Comparison of ENCODE assay signal across 16 cellular contexts in genomic region chr17:47891545-47892088, GRCh38. TPM values are rescaled to one million over a fixed set of nuclear protein-coding genes. Genes with fewer than 3 reads are reported as not detected.
A peak's percentile ranks its signal among the peaks of the same experiment; 100 is the strongest.
DNase-seq lines count a peak whose midpoint lies in the region; ATAC-seq and TF ChIP-seq lines count a peak whose summit lies in the region.
"Had no signal": no experiment of that assay in that cellular context is flagged by ENCODE, and none has a peak within 500 bp of the region (broad histone marks: within the 10 kb centered on the region; RNA-seq: fewer than 3 reads in every experiment).

No MANE protein-coding gene starts in this region.

- DNase-seq in activated CD4-positive, alpha-beta T cell treated with anti-CD3 and anti-CD28 coated beads for 36 hours: no peak
- DNase-seq in activated CD4-positive, alpha-beta T cell treated with anti-CD3 and anti-CD28 coated beads, Interleukin-2, amount 50 U/mL, for 4 hours: no peak
- no peak for DNase-seq in natural killer cell treated with Interleukin-12 subunit alpha and Interleukin-12 subunit beta and Interleukin-15 and Interleukin-18, amount 100 ng/mL, for 72 hours (ENCODE audit: low spot score)
- DNase-seq in natural killer cell: no peak
- no peak for DNase-seq in glutamatergic neuron
- no peak for DNase-seq in type B pancreatic cell (ENCODE audit: extremely low spot score, unreplicated experiment)
- no peak for DNase-seq in DMS 273 (lab: John Stamatoyannopoulos, UW; ENCODE audit: unreplicated experiment)
- DNase-seq: GF-D8, NCI-H1105, NCI-H1694, NCI-H2107, NCI-H2227 treated with DMSO at 0.1 percent for 48 hours, NCI-H524 treated with DMSO at 0.1 percent for 48 hours, Peyer's patch, Right ventricle myocardium superior had no signal

- intact Hi-C loops in activated CD4-positive, alpha-beta T cell treated with anti-CD3 and anti-CD28 coated beads for 36 hours (cut with DNase I, micrococcal nuclease): no loop called here
- intact Hi-C loops in natural killer cell (cut with micrococcal nuclease): loop anchor here (5.0 kb wide), 1 partner anchor 114 kb away; no protein-coding TSS in a partner anchor

- CTCF ChIA-PET in activated CD4-positive, alpha-beta T cell treated with anti-CD3 and anti-CD28 coated beads for 36 hours (lab: Charles Lee): interaction anchor here (0.6 to 17.0 kb wide), 12 partner anchors 12 to 79 kb away, joined by 3 to 414 read pairs (median 4); partner anchors contain the start of genes CDK5RAP3, SCRN2 and SP6

- TF ChIP-seq CTCF in natural killer cell (IDR thresholded peaks at IDR 0.05): no peak
- no peak for TF ChIP-seq CTCF in glutamatergic neuron (IDR thresholded peaks at IDR 0.05; ENCODE audit: partially characterized antibody, unreplicated experiment)
- TF ChIP-seq CTCF in type B pancreatic cell (conservative IDR thresholded peaks at IDR 0.05): no peak

- POLR2A ChIA-PET in activated CD4-positive, alpha-beta T cell treated with anti-CD3 and anti-CD28 coated beads for 36 hours (lab: Charles Lee): interaction anchor here (0.7 kb wide), 1 partner anchor 62 kb away, joined by 4 read pairs; no protein-coding TSS in a partner anchor

- peaks cover 15% of the 10 kb centered on the region for H3K4me1 Mint-ChIP-seq in activated CD4-positive, alpha-beta T cell treated with anti-CD3 and anti-CD28 coated beads for 36 hours
- peaks cover 22 to 32% of the 10 kb centered on the region in 2 donors for H3K4me1 Mint-ChIP-seq in natural killer cell treated with Interleukin-12 subunit alpha and Interleukin-12 subunit beta and Interleukin-15 and Interleukin-18, amount 100 ng/mL, for 72 hours (ENCODE audit: low read depth in 2 of 2)
- peaks cover 25 to 26% of the 10 kb centered on the region in 2 donors for H3K4me1 Mint-ChIP-seq in natural killer cell
- H3K4me1 Mint-ChIP-seq in glutamatergic neuron (ENCODE audit: low read depth, unreplicated experiment): no peaks in the 10 kb centered on the region
- H3K4me1 Mint-ChIP-seq in type B pancreatic cell (ENCODE audit: unreplicated experiment): peaks cover 12% of the 10 kb centered on the region

- H3K9me3 Mint-ChIP-seq in activated CD4-positive, alpha-beta T cell treated with anti-CD3 and anti-CD28 coated beads for 36 hours (ENCODE audit: low read depth): no peaks in the 10 kb centered on the region
- no peaks in the 10 kb centered on the region for H3K9me3 Mint-ChIP-seq in natural killer cell treated with Interleukin-12 subunit alpha and Interleukin-12 subunit beta and Interleukin-15 and Interleukin-18, amount 100 ng/mL, for 72 hours
- no peaks in the 10 kb centered on the region for H3K9me3 Mint-ChIP-seq in natural killer cell
- peaks cover 3% of the 10 kb centered on the region for H3K9me3 Mint-ChIP-seq in glutamatergic neuron (ENCODE audit: unreplicated experiment)
- H3K9me3 Mint-ChIP-seq in type B pancreatic cell: no peaks in the 10 kb centered on the region

- H3K4me3 Mint-ChIP-seq in activated CD4-positive, alpha-beta T cell treated with anti-CD3 and anti-CD28 coated beads for 36 hours: no peak overlapping the region
- H3K4me3 Mint-ChIP-seq in natural killer cell treated with Interleukin-12 subunit alpha and Interleukin-12 subunit beta and Interleukin-15 and Interleukin-18, amount 100 ng/mL, for 72 hours: peak overlapping the region; percentile 1
- H3K4me3 Mint-ChIP-seq in natural killer cell (no peak overlapping the region), glutamatergic neuron (ENCODE audit: unreplicated experiment) (peak overlapping the region; percentile 16), type B pancreatic cell (peak overlapping the region; percentile 63)

- no peaks in the 10 kb centered on the region for H3K27me3 Mint-ChIP-seq in activated CD4-positive, alpha-beta T cell treated with anti-CD3 and anti-CD28 coated beads for 36 hours
- H3K27me3 Mint-ChIP-seq in natural killer cell treated with Interleukin-12 subunit alpha and Interleukin-12 subunit beta and Interleukin-15 and Interleukin-18, amount 100 ng/mL, for 72 hours: no peaks in the 10 kb centered on the region
- no peaks in the 10 kb centered on the region for H3K27me3 Mint-ChIP-seq in natural killer cell (ENCODE audit: low read depth in 2 of 2)
- H3K27me3 Mint-ChIP-seq in glutamatergic neuron (ENCODE audit: unreplicated experiment): no peaks in the 10 kb centered on the region
- no peaks in the 10 kb centered on the region for H3K27me3 Mint-ChIP-seq in type B pancreatic cell

- H3K36me3 Mint-ChIP-seq in activated CD4-positive, alpha-beta T cell treated with anti-CD3 and anti-CD28 coated beads for 36 hours (ENCODE audit: low read depth): peaks cover 4% of the 10 kb centered on the region
- H3K36me3 Mint-ChIP-seq in natural killer cell treated with Interleukin-12 subunit alpha and Interleukin-12 subunit beta and Interleukin-15 and Interleukin-18, amount 100 ng/mL, for 72 hours: no peaks in the 10 kb centered on the region
- H3K36me3 Mint-ChIP-seq in natural killer cell: no peaks in the 10 kb centered on the region
- H3K36me3 Mint-ChIP-seq in glutamatergic neuron (ENCODE audit: unreplicated experiment): no peaks in the 10 kb centered on the region
- H3K36me3 Mint-ChIP-seq in type B pancreatic cell: peaks cover 3% of the 10 kb centered on the region

- peak overlapping the region; percentile 16 for H3K27ac Mint-ChIP-seq in activated CD4-positive, alpha-beta T cell treated with anti-CD3 and anti-CD28 coated beads for 36 hours
- H3K27ac Mint-ChIP-seq in natural killer cell treated with Interleukin-12 subunit alpha and Interleukin-12 subunit beta and Interleukin-15 and Interleukin-18, amount 100 ng/mL, for 72 hours: peak overlapping the region in 1 of 2 donors; percentile 9
- H3K27ac Mint-ChIP-seq in natural killer cell (no peak overlapping the region), glutamatergic neuron (ENCODE audit: unreplicated experiment) (no peak overlapping the region), type B pancreatic cell (peak overlapping the region; percentile 46)

- no peak for ATAC-seq in activated CD4-positive, alpha-beta T cell treated with anti-CD3 and anti-CD28 coated beads for 36 hours
- ATAC-seq in natural killer cell treated with Interleukin-12 subunit alpha and Interleukin-12 subunit beta and Interleukin-15 and Interleukin-18, amount 100 ng/mL, for 72 hours: no peak
- no peak for ATAC-seq in natural killer cell
- ATAC-seq in GM19351 (IDR thresholded peaks at IDR 0.05; ENCODE audit: unreplicated experiment): no peak

RNA-seq across cellular contexts. Expression of gene SP2, which starts 4.4 kb away (rescaled TPM):
- total RNA-seq in activated CD4-positive, alpha-beta T cell treated with anti-CD3 and anti-CD28 coated beads for 36 hours: 10 to 100 TPM; 15.7 to 19.8 TPM
- total RNA-seq in natural killer cell treated with Interleukin-12 subunit alpha and Interleukin-12 subunit beta and Interleukin-15 and Interleukin-18, amount 100 ng/mL, for 72 hours: 10 to 100 TPM; 22.0 to 25.8 TPM
- total RNA-seq in natural killer cell (10 to 100 TPM; 29.4 to 44.1 (median 33.1) TPM), glutamatergic neuron (ENCODE audit: unreplicated experiment) (17.8 TPM), type B pancreatic cell (ENCODE audit: low replicate concordance) (16.9 and 22.0 TPM in 2 replicates)

RNA-seq across cellular contexts. Expression of gene SP6, which starts 40.7 kb away (rescaled TPM):
- under 1 TPM; 0.07 to 0.14 TPM for total RNA-seq in activated CD4-positive, alpha-beta T cell treated with anti-CD3 and anti-CD28 coated beads for 36 hours
- under 1 TPM in 1 of 2 donors, not detected in 1; 0.24 TPM for total RNA-seq in natural killer cell treated with Interleukin-12 subunit alpha and Interleukin-12 subunit beta and Interleukin-15 and Interleukin-18, amount 100 ng/mL, for 72 hours
- total RNA-seq in natural killer cell: under 1 TPM in 2 of 3 donors, not detected in 1; 0.09 TPM
- total RNA-seq in glutamatergic neuron (ENCODE audit: unreplicated experiment): 1.7 TPM
- 19.3 and 75.1 TPM in 2 replicates for total RNA-seq in type B pancreatic cell (ENCODE audit: low replicate concordance)

RNA-seq across cellular contexts. Expression of gene PNPO, which starts 49.8 kb away (rescaled TPM):
- 10 to 100 TPM; 29.7 to 41.0 TPM for total RNA-seq in activated CD4-positive, alpha-beta T cell treated with anti-CD3 and anti-CD28 coated beads for 36 hours
- total RNA-seq in natural killer cell treated with Interleukin-12 subunit alpha and Interleukin-12 subunit beta and Interleukin-15 and Interleukin-18, amount 100 ng/mL, for 72 hours: 10 to 100 TPM; 21.5 to 39.9 TPM
- total RNA-seq in natural killer cell: 10 to 100 TPM in 1 of 3 donors, 1 to 10 TPM in 2; 6.0 to 10.9 (median 9.3) TPM
- total RNA-seq in glutamatergic neuron (ENCODE audit: unreplicated experiment): 6.0 TPM
- 12.8 and 16.3 TPM in 2 replicates for total RNA-seq in type B pancreatic cell (ENCODE audit: low replicate concordance)

RNA-seq across cellular contexts. Expression of gene SCRN2, which starts 50.5 kb away (rescaled TPM):
- total RNA-seq in activated CD4-positive, alpha-beta T cell treated with anti-CD3 and anti-CD28 coated beads for 36 hours: 10 to 100 TPM; 21.5 to 25.2 TPM
- 10 to 100 TPM; 18.1 to 23.5 TPM for total RNA-seq in natural killer cell treated with Interleukin-12 subunit alpha and Interleukin-12 subunit beta and Interleukin-15 and Interleukin-18, amount 100 ng/mL, for 72 hours
- total RNA-seq in natural killer cell (10 to 100 TPM; 33.7 to 38.0 (median 35.7) TPM), glutamatergic neuron (ENCODE audit: unreplicated experiment) (39.1 TPM), type B pancreatic cell (ENCODE audit: low replicate concordance) (34.9 and 45.2 TPM in 2 replicates)

Comparison
In these comparisons a context has a peak if more than half of its experiments do, and no peak if none do; other contexts are left out.
1. H3K4me3 Mint-ChIP-seq: peak in natural killer cell treated with Interleukin-12 subunit alpha and Interleukin-12 subunit beta and Interleukin-15 and Interleukin-18, amount 100 ng/mL, for 72 hours (single experiment), glutamatergic neuron (single experiment) and type B pancreatic cell (single experiment); none in activated CD4-positive, alpha-beta T cell treated with anti-CD3 and anti-CD28 coated beads for 36 hours (single experiment) and natural killer cell (single experiment).
2. H3K27ac Mint-ChIP-seq: peak in activated CD4-positive, alpha-beta T cell treated with anti-CD3 and anti-CD28 coated beads for 36 hours (single experiment) and type B pancreatic cell (single experiment); none in natural killer cell (0 of 2) and glutamatergic neuron (single experiment).